In genomic region chr17:66965801-66966528, GRCh38 we compare ENCODE assay signal across 9 cellular contexts. TPM values are rescaled to one million over a fixed set of nuclear protein-coding genes. Genes with fewer than 3 reads are reported as not detected.
DNase-seq lines count a peak whose midpoint lies in the region; ATAC-seq and TF ChIP-seq lines count a peak whose summit lies in the region.
"Had no signal": no experiment of that assay in that cellular context is flagged by ENCODE, and none has a peak within 500 bp of the region (broad histone marks: within the 10 kb centered on the region; RNA-seq: fewer than 3 reads in every experiment).

No MANE protein-coding gene starts in this region.

- H3K27me3 Mint-ChIP-seq in activated naive CD4-positive, alpha-beta T cell treated with anti-CD3 and anti-CD28 coated beads, Interleukin-2, amount 50 U/mL, for 24 hours = peaks cover 58% of the 10 kb centered on the region
- peaks cover 29% of the 10 kb centered on the region for H3K27me3 Mint-ChIP-seq in memory B cell

- H3K9me3 Mint-ChIP-seq in activated naive CD4-positive, alpha-beta T cell treated with anti-CD3 and anti-CD28 coated beads, Interleukin-2, amount 50 U/mL, for 24 hours = no peaks in the 10 kb centered on the region
- peaks cover 2% of the 10 kb centered on the region for H3K9me3 Mint-ChIP-seq in memory B cell

- H3K4me3 ChIP-seq in brain microvascular endothelial cell (ENCODE audit: low read depth, low read length) (peak overlapping the region; percentile 17), urinary bladder (ENCODE audit: low read depth, low read length) (peak overlapping the region; percentile 41)

- no peak for DNase-seq in activated naive CD4-positive, alpha-beta T cell treated with Interleukin-2 at 50 U/mL for 16 hours
- DNase-seq in brain microvascular endothelial cell (no peak), memory B cell (ENCODE audit: low spot score in 2 of 2) (no peak), GOT3 (lab: John Stamatoyannopoulos, UW) (no peak)
- no peak for DNase-seq in stimulated activated CD4-positive, alpha-beta T cell treated with anti-CD3 and anti-CD28 coated beads, Interleukin-1b, Interleukin-23, amount 100 ng/mL, for 48 hours
- DNase-seq: effector CD8-positive, alpha-beta T cell had no signal

- in situ Hi-C loops in brain microvascular endothelial cell (cut with HindIII; ENCODE audit: low pct_ligation_motif_present, low sequenced_read_pairs) = no loop called here

- H3K27ac ChIP-seq in brain microvascular endothelial cell (no peak overlapping the region), urinary bladder (ENCODE audit: low read depth) (no peak overlapping the region)

- peaks cover 4% of the 10 kb centered on the region for H3K4me1 ChIP-seq in urinary bladder (ENCODE audit: insufficient read depth)

- 4% methylated on average over 48 of the region's 48 CpGs for WGBS in urinary bladder

- H3K36me3 ChIP-seq in brain microvascular endothelial cell (replicated peaks) = no peaks in the 10 kb centered on the region
- no peaks in the 10 kb centered on the region for H3K36me3 ChIP-seq in urinary bladder (ENCODE audit: insufficient read depth)

- H3K27ac Mint-ChIP-seq in activated naive CD4-positive, alpha-beta T cell treated with anti-CD3 and anti-CD28 coated beads, Interleukin-2, amount 50 U/mL, for 24 hours = no peak overlapping the region
- no peak overlapping the region for H3K27ac Mint-ChIP-seq in memory B cell

- peaks cover 11% of the 10 kb centered on the region for H3K4me1 Mint-ChIP-seq in activated naive CD4-positive, alpha-beta T cell treated with anti-CD3 and anti-CD28 coated beads, Interleukin-2, amount 50 U/mL, for 24 hours
- peaks cover 3% of the 10 kb centered on the region for H3K4me1 Mint-ChIP-seq in memory B cell

- peaks cover 57% of the 10 kb centered on the region for H3K27me3 ChIP-seq in brain microvascular endothelial cell (replicated peaks)

- H3K4me3 Mint-ChIP-seq in activated naive CD4-positive, alpha-beta T cell treated with anti-CD3 and anti-CD28 coated beads, Interleukin-2, amount 50 U/mL, for 24 hours = peak overlapping the region; percentile 81
- peak overlapping the region; percentile 37 for H3K4me3 Mint-ChIP-seq in memory B cell

- ATAC-seq in memory B cell (ENCODE audit: low read depth) = no peak
- no peak for ATAC-seq in HG02938 (IDR thresholded peaks at IDR 0.05; ENCODE audit: unreplicated experiment)

- H3K36me3 Mint-ChIP-seq in activated naive CD4-positive, alpha-beta T cell treated with anti-CD3 and anti-CD28 coated beads, Interleukin-2, amount 50 U/mL, for 24 hours = no peaks in the 10 kb centered on the region
- peaks cover 2% of the 10 kb centered on the region for H3K36me3 Mint-ChIP-seq in memory B cell

- TF ChIP-seq CTCF in brain microvascular endothelial cell (IDR thresholded peaks at IDR 0.05; ENCODE audit: low read depth, low read length, missing control alignments) = no peak

RNA-seq across cellular contexts. Expression of gene CACNG4, which starts 1.5 kb away (rescaled TPM):
- total RNA-seq in urinary bladder = 4.0 TPM
- polyA plus RNA-seq in urinary bladder = 0.20 TPM
